In genomic region chr13:49481788-49482187, GRCh38 we compare ENCODE assay signal across 18 cellular contexts. TPM values are rescaled to one million over a fixed set of nuclear protein-coding genes. Genes with fewer than 3 reads are reported as not detected.
DNase-seq lines count a peak whose midpoint lies in the region; ATAC-seq and TF ChIP-seq lines count a peak whose summit lies in the region.
"Had no signal": no experiment of that assay in that cellular context is flagged by ENCODE, and none has a peak within 500 bp of the region (broad histone marks: within the 10 kb centered on the region; RNA-seq: fewer than 3 reads in every experiment).

No MANE protein-coding gene starts in this region.

- H3K4me1 Mint-ChIP-seq in activated naive CD8-positive, alpha-beta T cell treated with anti-CD3 and anti-CD28 coated beads for 36 hours, result no peaks in the 10 kb centered on the region
- no peaks in the 10 kb centered on the region for H3K4me1 Mint-ChIP-seq in activated naive CD8-positive, alpha-beta T cell treated with anti-CD3 and anti-CD28 coated beads, Interleukin-2, amount 50 U/mL, for 24 hours
- H3K4me1 Mint-ChIP-seq in memory B cell, result no peaks in the 10 kb centered on the region
- no peaks in the 10 kb centered on the region for H3K4me1 Mint-ChIP-seq in activated T-cell treated with anti-CD3 and anti-CD28 coated beads, Interleukin-2, amount 50 U/mL, for 24 hours (ENCODE audit: low read depth)
- H3K4me1 Mint-ChIP-seq: B cell, GM23338 had no signal

- no peak overlapping the region for H3K27ac ChIP-seq in RWPE1
- no peak overlapping the region for H3K27ac ChIP-seq in epithelial cell of prostate
- H3K27ac ChIP-seq: 22Rv1, A549 had no signal

- no peaks in the 10 kb centered on the region for H3K9me3 Mint-ChIP-seq in activated naive CD8-positive, alpha-beta T cell treated with anti-CD3 and anti-CD28 coated beads for 36 hours
- H3K9me3 Mint-ChIP-seq in activated naive CD8-positive, alpha-beta T cell treated with anti-CD3 and anti-CD28 coated beads, Interleukin-2, amount 50 U/mL, for 24 hours, result no peaks in the 10 kb centered on the region
- H3K9me3 Mint-ChIP-seq in memory B cell, result no peaks in the 10 kb centered on the region
- H3K9me3 Mint-ChIP-seq in activated T-cell treated with anti-CD3 and anti-CD28 coated beads, Interleukin-2, amount 50 U/mL, for 24 hours, result no peaks in the 10 kb centered on the region
- H3K9me3 Mint-ChIP-seq: CD4-positive, CD25-positive, alpha-beta regulatory T cell; GM23338; HFFc6 had no signal

- no peak for DNase-seq in activated naive CD8-positive, alpha-beta T cell treated with anti-CD3 and anti-CD28 coated beads for 36 hours
- no peak for DNase-seq in activated naive CD8-positive, alpha-beta T cell treated with anti-CD3 and anti-CD28 coated beads, Interleukin-2, amount 50 U/mL, for 24 hours
- peak; percentile 10 for DNase-seq in RWPE1 (ENCODE audit: low spot score)
- DNase-seq in epithelial cell of prostate (ENCODE audit: low read depth, low spot score), result peak; percentile 48
- DNase-seq in memory B cell (ENCODE audit: low spot score in 2 of 2), result no peak
- DNase-seq in activated T-cell treated with anti-CD3 and anti-CD28 coated beads, Interleukin-2, amount 50 U/mL, for 24 hours, result no peak
- DNase-seq in putamen (ENCODE audit: low spot score), result no peak
- DNase-seq in activated gamma-delta T cell treated with Interleukin-2 at 50 U/mL for 16 hours, result no peak
- DNase-seq: C1 segment of cervical spinal cord; Caco-2; CD4-positive, CD25-positive, alpha-beta regulatory T cell; HCEC 1CT; HFFc6 had no signal

- CTCF ChIA-PET in RWPE1 (lab: Yijun Ruan, JAX), result no interaction called here

- peak overlapping the region; percentile 12 for H3K27ac Mint-ChIP-seq in activated naive CD8-positive, alpha-beta T cell treated with anti-CD3 and anti-CD28 coated beads for 36 hours
- no peak overlapping the region for H3K27ac Mint-ChIP-seq in activated naive CD8-positive, alpha-beta T cell treated with anti-CD3 and anti-CD28 coated beads, Interleukin-2, amount 50 U/mL, for 24 hours
- H3K27ac Mint-ChIP-seq in memory B cell, result peak overlapping the region; percentile 2
- H3K27ac Mint-ChIP-seq in activated T-cell treated with anti-CD3 and anti-CD28 coated beads, Interleukin-2, amount 50 U/mL, for 24 hours, result no peak overlapping the region
- H3K27ac Mint-ChIP-seq: B cell, GM23338, HFFc6 had no signal

- H3K27me3 Mint-ChIP-seq in activated naive CD8-positive, alpha-beta T cell treated with anti-CD3 and anti-CD28 coated beads for 36 hours, result no peaks in the 10 kb centered on the region
- no peaks in the 10 kb centered on the region for H3K27me3 Mint-ChIP-seq in activated naive CD8-positive, alpha-beta T cell treated with anti-CD3 and anti-CD28 coated beads, Interleukin-2, amount 50 U/mL, for 24 hours
- no peaks in the 10 kb centered on the region for H3K27me3 Mint-ChIP-seq in memory B cell
- no peaks in the 10 kb centered on the region for H3K27me3 Mint-ChIP-seq in activated T-cell treated with anti-CD3 and anti-CD28 coated beads, Interleukin-2, amount 50 U/mL, for 24 hours
- H3K27me3 Mint-ChIP-seq: B cell; CD4-positive, CD25-positive, alpha-beta regulatory T cell had no signal

- POLR2A ChIA-PET in RWPE1 (lab: Yijun Ruan, JAX; ENCODE audit: low non-redundant PET), result no interaction called here

- no peak overlapping the region for H3K4me3 Mint-ChIP-seq in activated naive CD8-positive, alpha-beta T cell treated with anti-CD3 and anti-CD28 coated beads for 36 hours
- no peak overlapping the region for H3K4me3 Mint-ChIP-seq in activated naive CD8-positive, alpha-beta T cell treated with anti-CD3 and anti-CD28 coated beads, Interleukin-2, amount 50 U/mL, for 24 hours
- H3K4me3 Mint-ChIP-seq in memory B cell, result no peak overlapping the region
- H3K4me3 Mint-ChIP-seq in activated T-cell treated with anti-CD3 and anti-CD28 coated beads, Interleukin-2, amount 50 U/mL, for 24 hours, result no peak overlapping the region
- H3K4me3 Mint-ChIP-seq: B cell; CD4-positive, CD25-positive, alpha-beta regulatory T cell; GM23338; HFFc6 had no signal

- H3K36me3 Mint-ChIP-seq in activated naive CD8-positive, alpha-beta T cell treated with anti-CD3 and anti-CD28 coated beads for 36 hours, result peaks cover 15% of the 10 kb centered on the region
- peaks cover 28% of the 10 kb centered on the region for H3K36me3 Mint-ChIP-seq in activated naive CD8-positive, alpha-beta T cell treated with anti-CD3 and anti-CD28 coated beads, Interleukin-2, amount 50 U/mL, for 24 hours (ENCODE audit: low read depth)
- peaks cover 33% of the 10 kb centered on the region for H3K36me3 Mint-ChIP-seq in memory B cell
- peaks cover 92% of the 10 kb centered on the region for H3K36me3 Mint-ChIP-seq in activated T-cell treated with anti-CD3 and anti-CD28 coated beads, Interleukin-2, amount 50 U/mL, for 24 hours (ENCODE audit: low read depth)

- no peak for ATAC-seq in activated naive CD8-positive, alpha-beta T cell treated with anti-CD3 and anti-CD28 coated beads, Interleukin-2, amount 50 U/mL, for 24 hours
- no peak for ATAC-seq in memory B cell (ENCODE audit: low read depth)
- ATAC-seq: A549, GM23338, HepG2 had no signal

- no peak for TF ChIP-seq CTCF in RWPE1 (conservative IDR thresholded peaks at IDR 0.05; ENCODE audit: low read depth)

RNA-seq across cellular contexts. Expression of gene PHF11, which starts 14.0 kb away (rescaled TPM):
- total RNA-seq in activated naive CD8-positive, alpha-beta T cell treated with anti-CD3 and anti-CD28 coated beads for 36 hours, result 10 to 100 TPM; 53.6 to 61.5 TPM

RNA-seq across cellular contexts. Expression of gene SETDB2, which starts 37.7 kb away (rescaled TPM):
- 10 to 100 TPM; 11.1 to 11.3 TPM for total RNA-seq in activated naive CD8-positive, alpha-beta T cell treated with anti-CD3 and anti-CD28 coated beads for 36 hours

RNA-seq across cellular contexts. Expression of gene CAB39L, which starts 37.9 kb away (rescaled TPM):
- 1 to 10 TPM; 3.1 to 3.2 TPM for total RNA-seq in activated naive CD8-positive, alpha-beta T cell treated with anti-CD3 and anti-CD28 coated beads for 36 hours

Comparison
In these comparisons a context has a peak if more than half of its experiments do, and no peak if none do; other contexts are left out.
1. H3K27ac Mint-ChIP-seq: peak in activated naive CD8-positive, alpha-beta T cell treated with anti-CD3 and anti-CD28 coated beads for 36 hours (single experiment) and memory B cell (single experiment); none in activated naive CD8-positive, alpha-beta T cell treated with anti-CD3 and anti-CD28 coated beads, Interleukin-2, amount 50 U/mL, for 24 hours (single experiment) and activated T-cell treated with anti-CD3 and anti-CD28 coated beads, Interleukin-2, amount 50 U/mL, for 24 hours (single experiment).
2. DNase-seq: peak in RWPE1 (single experiment) and epithelial cell of prostate (single experiment); none in activated naive CD8-positive, alpha-beta T cell treated with anti-CD3 and anti-CD28 coated beads for 36 hours (single experiment), activated naive CD8-positive, alpha-beta T cell treated with anti-CD3 and anti-CD28 coated beads, Interleukin-2, amount 50 U/mL, for 24 hours (single experiment), memory B cell (0 of 2), activated T-cell treated with anti-CD3 and anti-CD28 coated beads, Interleukin-2, amount 50 U/mL, for 24 hours (single experiment), putamen (single experiment) and activated gamma-delta T cell treated with Interleukin-2 at 50 U/mL for 16 hours (single experiment).